23 cellular contexts compared by ENCODE assay signal in genomic region chr7:90797596-90797995, GRCh38.
"Had no signal": no experiment of that assay in that cellular context is flagged by ENCODE, and none has a peak within 500 bp of the region (broad histone marks: within the 10 kb centered on the region; RNA-seq: fewer than 3 reads in every experiment).

No MANE protein-coding gene starts in this region.

- ATAC-seq: activated naive CD4-positive, alpha-beta T cell treated with anti-CD3 and anti-CD28 coated beads, Interleukin-2, amount 50 U/mL, for 72 hours; activated T-cell treated with anti-CD3 and anti-CD28 coated beads, Interleukin-2, amount 50 U/mL, for 72 hours; body of pancreas; effector memory CD8-positive, alpha-beta T cell; esophagus mucosa; gastrocnemius medialis; left ventricle myocardium superior; naive thymus-derived CD4-positive, alpha-beta T cell; right lobe of liver had no signal

- H3K4me3 ChIP-seq: body of pancreas, gastrocnemius medialis, ovary, right lobe of liver, uterus had no signal

- DNase-seq: activated CD4-positive, alpha-beta T cell treated with anti-CD3 and anti-CD28 coated beads for 4 hours; activated CD4-positive, alpha-beta T cell treated with anti-CD3 and anti-CD28 coated beads, Interleukin-2, amount 50 U/mL, for 4 hours; activated naive CD4-positive, alpha-beta T cell; activated T-cell treated with anti-CD3 and anti-CD28 coated beads for 4 hours; activated T-cell treated with anti-CD3 and anti-CD28 coated beads, Interleukin-2, amount 50 U/mL, for 72 hours; anterior cingulate cortex; body of pancreas; caudate nucleus; cortex of kidney; effector memory CD8-positive, alpha-beta T cell; gastrocnemius medialis; glutamatergic neuron; islet precursor cell; left ventricle myocardium superior; midbrain; naive thymus-derived CD4-positive, alpha-beta T cell; ovary; right lobe of liver; stimulated activated CD4-positive, alpha-beta T cell treated with anti-CD3 and anti-CD28 coated beads, Interleukin-2, amount 100 ng/mL, for 48 hours; T-helper 2 cell; uterus had no signal
